In the genomic region with DNA sequence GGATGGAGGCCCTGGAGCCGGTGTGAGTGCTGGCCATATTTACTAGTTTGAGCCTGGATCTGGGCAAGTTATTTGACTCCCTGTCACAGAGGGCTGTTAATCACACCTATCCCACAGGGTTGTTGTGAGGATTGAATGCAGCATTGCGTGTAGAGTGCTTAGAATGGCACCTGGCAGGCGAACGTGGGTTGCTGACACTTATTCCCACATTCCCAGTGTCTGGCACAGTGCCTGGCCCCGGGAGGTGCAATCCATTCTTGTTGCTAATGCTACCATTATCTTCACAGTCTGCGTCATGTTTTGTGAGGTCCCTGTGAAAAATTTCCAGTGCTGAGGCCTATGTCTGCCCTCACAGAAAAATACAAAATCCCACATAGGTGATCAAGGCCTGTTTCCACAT, we compare ENCODE assay signal across 14 cellular contexts.
DNase-seq lines count a peak whose midpoint lies in the region; ATAC-seq, FAIRE-seq and TF ChIP-seq lines count a peak whose summit lies in the region.
"Had no signal": no experiment of that assay in that cellular context is flagged by ENCODE, and none has a peak within 500 bp of the region (broad histone marks: within the 10 kb centered on the region; RNA-seq: fewer than 3 reads in every experiment).

No MANE protein-coding gene starts in this region.

- H3K4me1 ChIP-seq in right lobe of liver = no peaks in the 10 kb centered on the region
- peaks cover 7% of the 10 kb centered on the region; the same call in 1 of the 2 replicates for H3K4me1 ChIP-seq in HepG2 (ENCODE audit: insufficient read depth, low read length)
- H3K4me1 ChIP-seq: psoas muscle had no signal

- ATAC-seq in right lobe of liver (peak in 1 of 4 donors; percentile 28), HepG2 (no peak), GM18907 (IDR thresholded peaks at IDR 0.05; ENCODE audit: unreplicated experiment) (no peak)
- ATAC-seq: stimulated activated memory B cell treated with anti-CD40 and anti-IgM and Interleukin-4, amounts not matched to agents 10 μg/mL and 1 μg/mL and 100 μg/mL, for 72 hours had no signal

- no peaks in the 10 kb centered on the region for H3K27me3 ChIP-seq in right lobe of liver
- no peaks in the 10 kb centered on the region for H3K27me3 ChIP-seq in HepG2 (ENCODE audit: control insufficient read depth in 1 of 2, insufficient read depth in 2 of 2, low read length in 2 of 2)

- TF ChIP-seq RAD21 in HepG2 (CRISPR knock-in tag; IDR thresholded peaks at IDR 0.05) = no peak

- H3K4me2 ChIP-seq in HepG2 (ENCODE audit: low read depth, low read length) = no peak overlapping the region

- no peak overlapping the region for H3K4me3 ChIP-seq in right lobe of liver
- no peak overlapping the region for H3K4me3 ChIP-seq in HepG2 (replicated peaks in 1 of 3; ENCODE audit: insufficient read depth in 1 of 3, low read depth in 2 of 3, low read length in 3 of 3)
- no peak overlapping the region for H3K4me3 ChIP-seq in astrocyte of the cerebellum (ENCODE audit: low read depth, low read length)
- H3K4me3 ChIP-seq: psoas muscle had no signal

- in situ Hi-C loops in HepG2 (cut with HindIII; ENCODE audit: extremely low pct_ligation_motif_present, low pct_unique_long_range_greater_than_20kb) = no loop called here
- in situ Hi-C loops in astrocyte of the cerebellum (cut with HindIII; ENCODE audit: low sequenced_read_pairs) = no loop called here

- WGBS in right lobe of liver (ENCODE audit: insufficient coverage, low coverage, low lambda C conversion rate, missing lambda C conversion rate) = 78% methylated on average over 4 of the region's 6 CpGs
- 9% methylated on average over 5 of the region's 6 CpGs for WGBS in HepG2 (ENCODE audit: low lambda C conversion rate)

- H3K36me3 ChIP-seq in right lobe of liver (no peaks in the 10 kb centered on the region), HepG2 (replicated peaks in 1 of 2; ENCODE audit: control insufficient read depth in 1 of 2, insufficient read depth in 2 of 2, low read length in 2 of 2) (no peaks in the 10 kb centered on the region)

- TF ChIP-seq EP300 in HepG2 (IDR thresholded peaks at IDR 0.05; ENCODE audit: low read depth in 2 of 2, low read length in 2 of 2) (no peak), HepG2 (CRISPR knock-in tag; IDR thresholded peaks at IDR 0.05; ENCODE audit: borderline replicate concordance) (no peak)

- H4K20me1 ChIP-seq in HepG2 (ENCODE audit: insufficient read depth, low read length) = no peaks in the 10 kb centered on the region

- TF ChIP-seq CTCF in right lobe of liver (IDR thresholded peaks at IDR 0.05) (no peak), HepG2 (CRISPR knock-in tag; IDR thresholded peaks at IDR 0.05) (no peak), astrocyte of the cerebellum (IDR thresholded peaks at IDR 0.05; ENCODE audit: low read depth, low read length, missing control alignments) (no peak)

- H3K27ac ChIP-seq in right lobe of liver (no peak overlapping the region), HepG2 (ENCODE audit: extremely low read length, insufficient read depth, low read length) (no peak overlapping the region)
- H3K27ac ChIP-seq: C4-2B, psoas muscle had no signal

- POLR2A ChIA-PET in HepG2 (lab: Yijun Ruan, JAX) = no interaction called here

- BruUV-seq in HepG2 (replicated peaks; lab: Mats Ljungman, UMichigan) = no TSS peak

- no peak overlapping the region for H3K9ac ChIP-seq in HepG2 (ENCODE audit: insufficient read depth, low read depth, low read length)

- no peak for FAIRE-seq in HepG2 (lab: Jason Lieb, UNC)

- CTCF ChIA-PET in HepG2 (lab: Yijun Ruan, JAX; ENCODE audit: low intra/inter-chr PET ratio, low total read pairs) = no interaction called here

- TF ChIP-seq POLR2A in right lobe of liver (IDR thresholded peaks at IDR 0.05) = no peak
- TF ChIP-seq POLR2A in HepG2 (IDR thresholded peaks at IDR 0.05; ENCODE audit: insufficient read depth in 1 of 2, low read depth in 2 of 2, low read length in 2 of 2) = no peak

- H3K9me3 ChIP-seq in right lobe of liver (no peaks in the 10 kb centered on the region), HepG2 (ENCODE audit: low read length) (no peaks in the 10 kb centered on the region)
- H3K9me3 ChIP-seq: psoas muscle had no signal

- no peak overlapping the region for H2AFZ ChIP-seq in HepG2 (ENCODE audit: low read length)

- DNase-seq in right lobe of liver (peak in 2 of 3 donors; percentile 24 to 50), HepG2 (ENCODE audit: low spot score) (no peak), astrocyte of the cerebellum (ENCODE audit: low read depth) (peak; percentile 99), iris pigment epithelial cell (ENCODE audit: low read depth) (peak; percentile 88), CD1c-positive myeloid dendritic cell (ENCODE audit: extremely low spot score) (no peak), GOT3 (lab: John Stamatoyannopoulos, UW) (no peak)
- DNase-seq in activated naive CD4-positive, alpha-beta T cell treated with anti-CD3 and anti-CD28 coated beads, Interleukin-2, amount 50 U/mL, for 16 hours = no peak
- DNase-seq: activated effector memory CD4-positive, alpha-beta T cell treated with anti-CD3 and anti-CD28 coated beads, Interleukin-2, amount 50 U/mL, for 16 hours; NCI-H1694; T-helper 9 cell had no signal

- no peaks in the 10 kb centered on the region for H3K79me2 ChIP-seq in HepG2 (ENCODE audit: insufficient read depth, low read length)

- intact Hi-C loops in right lobe of liver (cut with DNase I) = no loop called here
- intact Hi-C loops in HepG2 (cut with micrococcal nuclease; ENCODE audit: unreplicated experiment) = no loop called here

TF ChIP-seq in HepG2, 621 proteins besides CTCF, POLR2A, EP300 and RAD21:
- TF ChIP-seq TBP (CRISPR knock-in tag; IDR thresholded peaks at IDR 0.05) (no peak), ZNF138 (CRISPR knock-in tag; IDR thresholded peaks at IDR 0.05; ENCODE audit: low read depth) (no peak), FOXK2 (IDR thresholded peaks at IDR 0.05) (no peak), PHF21A (CRISPR knock-in tag; IDR thresholded peaks at IDR 0.05) (no peak), ATF7-NPFF (CRISPR knock-in tag; IDR thresholded peaks at IDR 0.05; ENCODE audit: low read depth) (no peak), SP1 (IDR thresholded peaks at IDR 0.05) (no peak), SP1 (CRISPR knock-in tag; IDR thresholded peaks at IDR 0.05) (no peak), ZNF816 (CRISPR knock-in tag; IDR thresholded peaks at IDR 0.05; ENCODE audit: borderline replicate concordance) (no peak)
- TF ChIP-seq, protein P1, sequence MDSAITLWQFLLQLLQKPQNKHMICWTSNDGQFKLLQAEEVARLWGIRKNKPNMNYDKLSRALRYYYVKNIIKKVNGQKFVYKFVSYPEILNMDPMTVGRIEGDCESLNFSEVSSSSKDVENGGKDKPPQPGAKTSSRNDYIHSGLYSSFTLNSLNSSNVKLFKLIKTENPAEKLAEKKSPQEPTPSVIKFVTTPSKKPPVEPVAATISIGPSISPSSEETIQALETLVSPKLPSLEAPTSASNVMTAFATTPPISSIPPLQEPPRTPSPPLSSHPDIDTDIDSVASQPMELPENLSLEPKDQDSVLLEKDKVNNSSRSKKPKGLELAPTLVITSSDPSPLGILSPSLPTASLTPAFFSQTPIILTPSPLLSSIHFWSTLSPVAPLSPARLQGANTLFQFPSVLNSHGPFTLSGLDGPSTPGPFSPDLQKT (CRISPR knock-in tag; IDR thresholded peaks at IDR 0.05; ENCODE audit: borderline replicate concordance) = no peak

Comparison
In these comparisons a context has a peak if more than half of its experiments do, and no peak if none do; other contexts are left out.
1. DNase-seq: peak in right lobe of liver (2 of 3), astrocyte of the cerebellum (single experiment) and iris pigment epithelial cell (single experiment); none in HepG2 (single experiment), CD1c-positive myeloid dendritic cell (single experiment), GOT3 (single experiment) and activated naive CD4-positive, alpha-beta T cell treated with anti-CD3 and anti-CD28 coated beads, Interleukin-2, amount 50 U/mL, for 16 hours (single experiment).